ENCODE assay signal across 8 cellular contexts in genomic region chr13:26253787-26254582, GRCh38. TPM values are rescaled to one million over a fixed set of nuclear protein-coding genes. Genes with fewer than 3 reads are reported as not detected.
DNase-seq lines count a peak whose midpoint lies in the region; ATAC-seq and TF ChIP-seq lines count a peak whose summit lies in the region.

CDK8 (plus strand) TSS chr13:26254129; CDS start chr13:26254642, 513 bp downstream.

- TF ChIP-seq EP300 in Ishikawa (IDR thresholded peaks at IDR 0.05; ENCODE audit: borderline replicate concordance): no peak

- ATAC-seq in GM21619 (IDR thresholded peaks at IDR 0.05; ENCODE audit: unreplicated experiment) (peak; percentile 84), mucosa of descending colon (peak; percentile 95)

- peak within 1 kb of the TSS; percentile 82 for H3K27ac ChIP-seq in epithelial cell of prostate

- TF ChIP-seq RAD21 in Ishikawa (IDR thresholded peaks at IDR 0.05; ENCODE audit: low read depth): no peak

- TF ChIP-seq CTCF in mucosa of descending colon (IDR thresholded peaks at IDR 0.05): no peak

- no peaks in the 10 kb centered on the region for H3K9me3 ChIP-seq in mucosa of descending colon

- peak within 1 kb of the TSS; percentile 92 for H3K4me3 ChIP-seq in mucosa of descending colon

- intact Hi-C loops in mucosa of descending colon (cut with DNase I, micrococcal nuclease): no loop called here

- H3K4me1 ChIP-seq in mucosa of descending colon (ENCODE audit: low read depth): peaks cover 17% of the 10 kb centered on the region

- no peaks in the 10 kb centered on the region for H3K36me3 ChIP-seq in mucosa of descending colon (ENCODE audit: low read depth)

- DNase-seq in DMS153 treated with DMSO at 0.1 percent for 48 hours (lab: John Stamatoyannopoulos, UW; ENCODE audit: unreplicated experiment) (peak; percentile 83), OCI-M2 (lab: John Stamatoyannopoulos, UW; ENCODE audit: unreplicated experiment) (peak; percentile 53), activated T-cell treated with anti-CD3 and anti-CD28 coated beads for 4 hours (peak; percentile 81), epithelial cell of prostate (ENCODE audit: low read depth, low spot score) (peak; percentile 70), mucosa of descending colon (peak; percentile 93 to 98 (median 94))
- DNase-seq in stimulated activated CD8-positive, alpha-beta memory T cell treated with anti-CD3 and anti-CD28 coated beads, Interleukin-4, amount 100 ng/mL, for 1 hour (ENCODE audit: low read depth in 2 of 2, low spot score in 1 of 2): peak; percentile 65 to 77

TF ChIP-seq in Ishikawa, 13 proteins besides CTCF, POLR2A, EP300 and RAD21:
- TF ChIP-seq USF1 (IDR thresholded peaks at IDR 0.05): peak; percentile 68
- peak; percentile 48; the same call in 1 of the 2 replicates for TF ChIP-seq YY1 (IDR thresholded peaks at IDR 0.05; ENCODE audit: low read depth)
- peak; percentile 83; the same call in 1 of the 2 replicates for TF ChIP-seq TAF1 (IDR thresholded peaks at IDR 0.05; ENCODE audit: low read depth)
- peak; percentile 63 for TF ChIP-seq CREB1 (IDR thresholded peaks at IDR 0.05; ENCODE audit: low read depth)
- TF ChIP-seq TEAD4 (IDR thresholded peaks at IDR 0.05): no peak
- TF ChIP-seq CEBPB (IDR thresholded peaks at IDR 0.05): no peak
- peak; percentile 88 for TF ChIP-seq MAX (IDR thresholded peaks at IDR 0.05)
- peak; percentile 10; the same call in 1 of the 2 replicates for TF ChIP-seq EGR1 (IDR thresholded peaks at IDR 0.05)
- peak; percentile 36; the same call in 1 of the 2 replicates for TF ChIP-seq NFIC (IDR thresholded peaks at IDR 0.05)
- no peak for TF ChIP-seq FOXM1 (IDR thresholded peaks at IDR 0.05; ENCODE audit: borderline replicate concordance, low read depth)
- peak; percentile 54 for TF ChIP-seq TCF12 (IDR thresholded peaks at IDR 0.05; ENCODE audit: low read depth)
- no peak for TF ChIP-seq REST (IDR thresholded peaks at IDR 0.05; ENCODE audit: low read depth)
- no peak for TF ChIP-seq ZBTB7A (IDR thresholded peaks at IDR 0.05; ENCODE audit: low read depth)

RNA-seq across cellular contexts. Expression of gene CDK8, which starts in this region (rescaled TPM):
- total RNA-seq in mucosa of descending colon: 10 to 100 TPM; 20.4 to 45.1 (median 20.4) TPM

Comparison
In these comparisons a context has a peak if more than half of its experiments do, and no peak if none do; other contexts are left out.
1. Peak in every context shown above with its lines: DNase-seq, ATAC-seq, H3K4me3 ChIP-seq and H3K27ac ChIP-seq.